ENCODE assay signal across 8 cellular contexts in the genomic region with DNA sequence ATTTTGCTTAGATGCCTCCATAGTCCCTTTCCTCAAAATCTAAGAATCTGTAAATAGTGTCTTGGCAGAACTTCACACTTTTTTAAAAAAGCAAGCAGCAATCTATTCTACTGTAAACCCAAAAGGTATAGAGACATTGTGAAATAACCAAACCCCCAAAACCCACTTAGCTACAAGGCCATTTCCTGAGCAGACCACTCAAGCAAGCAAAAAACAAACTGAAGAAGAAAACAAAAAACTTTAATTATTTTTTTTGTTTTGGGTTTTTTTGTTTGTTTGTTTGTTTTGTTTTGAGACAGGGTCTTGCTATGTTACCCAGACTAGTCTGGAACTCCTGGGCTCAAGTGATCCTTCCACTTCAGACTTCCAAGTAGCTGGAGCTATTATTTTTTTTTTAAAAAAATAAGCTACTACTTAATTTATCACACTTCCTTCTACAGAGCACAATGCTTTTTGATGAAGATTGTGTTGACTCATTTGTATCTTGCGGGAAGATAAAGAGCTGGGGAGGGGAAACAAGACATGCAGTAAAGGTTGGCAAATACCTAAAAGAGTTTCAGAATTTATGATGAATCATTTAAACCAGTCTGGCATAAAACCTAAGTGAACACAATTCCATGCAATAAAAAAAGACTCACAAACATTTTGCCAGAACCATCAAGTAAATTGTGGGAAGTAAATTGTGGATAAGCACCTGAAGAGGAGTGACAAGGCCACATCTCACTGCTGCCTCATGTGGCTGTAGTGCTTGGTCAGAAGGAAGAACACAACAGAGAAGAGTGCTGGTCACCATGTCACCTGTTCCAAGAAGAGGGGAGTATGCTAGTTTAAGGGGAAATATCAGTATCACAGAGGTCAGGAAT. TPM values are rescaled to one million over a fixed set of nuclear protein-coding genes. Genes with fewer than 3 reads are reported as not detected.
A peak's percentile ranks its signal among the peaks of the same experiment; 100 is the strongest.
DNase-seq lines count a peak whose midpoint lies in the region; ATAC-seq, FAIRE-seq and TF ChIP-seq lines count a peak whose summit lies in the region.

No MANE protein-coding gene starts in this region.

- H3K9ac ChIP-seq in HCT116 (ENCODE audit: low read length) (no peak overlapping the region), endodermal cell (ENCODE audit: extremely low read depth, low read length, poor library complexity, severe bottlenecking) (no peak overlapping the region)

- H3K27me3 ChIP-seq in HCT116 (ENCODE audit: insufficient read depth, low read length) = no peaks in the 10 kb centered on the region
- no peaks in the 10 kb centered on the region for H3K27me3 ChIP-seq in endodermal cell (ENCODE audit: control insufficient read depth, insufficient read depth, low read length, poor library complexity, severe bottlenecking)
- H3K27me3 ChIP-seq in effector memory CD4-positive, alpha-beta T cell (replicated peaks; ENCODE audit: control insufficient read depth, insufficient read depth, low read length, poor library complexity, severe bottlenecking) = no peaks in the 10 kb centered on the region
- H3K27me3 ChIP-seq in SJCRH30 = no peaks in the 10 kb centered on the region

- TF ChIP-seq CTCF in HCT116 (IDR thresholded peaks at IDR 0.05 in 2 of 3, conservative IDR thresholded peaks at IDR 0.05 in 1 of 3; ENCODE audit: borderline replicate concordance in 1 of 3, insufficient read depth in 1 of 3, low read depth in 2 of 3, low read length in 2 of 3) (peak in 2 of 3 experiments; percentile 63 to 73; a peak in 4 of 6 replicates), endodermal cell (conservative IDR thresholded peaks at IDR 0.05) (peak; percentile 75)

- DNase-seq in G401 (ENCODE audit: low spot score) (peak; percentile 34), HCT116 (ENCODE audit: low read depth, low spot score) (peak; percentile 41), RCC 7860 (ENCODE audit: low spot score) (peak; percentile 66), endodermal cell (peak; percentile 66), T-helper 9 cell (no peak), cardiac septum (ENCODE audit: low spot score) (no peak), SJCRH30 (no peak)
- DNase-seq in effector memory CD4-positive, alpha-beta T cell = no peak

- H3K36me3 ChIP-seq in HCT116 (ENCODE audit: control insufficient read depth in 1 of 2, insufficient read depth in 2 of 2, low read length in 2 of 2) = no peaks in the 10 kb centered on the region
- no peaks in the 10 kb centered on the region for H3K36me3 ChIP-seq in endodermal cell (ENCODE audit: control insufficient read depth, insufficient read depth, low read length)
- no peaks in the 10 kb centered on the region for H3K36me3 ChIP-seq in effector memory CD4-positive, alpha-beta T cell (ENCODE audit: control insufficient read depth, insufficient read depth, low read length)
- H3K36me3 ChIP-seq in SJCRH30 = no peaks in the 10 kb centered on the region

- peak overlapping the region; percentile 63 for H2AFZ ChIP-seq in HCT116 (ENCODE audit: low read depth, low read length, poor library complexity, severe bottlenecking)

- H3K4me1 ChIP-seq in HCT116 (ENCODE audit: control insufficient read depth in 1 of 2, insufficient read depth in 2 of 2, low read length in 2 of 2) (peaks cover 0 to 7% of the 10 kb centered on the region in 2 experiments; a peak in 1 of 4 replicates), endodermal cell (ENCODE audit: control insufficient read depth, insufficient read depth, low read length) (no peaks in the 10 kb centered on the region), SJCRH30 (peaks cover 7% of the 10 kb centered on the region; the same call in 1 of the 2 replicates)
- H3K4me1 ChIP-seq in effector memory CD4-positive, alpha-beta T cell (ENCODE audit: control insufficient read depth, insufficient read depth, low read length, poor library complexity, severe bottlenecking) = peaks cover 36% of the 10 kb centered on the region

- BruUV-seq in HCT116 (replicated peaks; lab: Mats Ljungman, UMichigan) = no TSS peak

- CTCF ChIA-PET in HCT116 (lab: Charles Lee) = interaction anchor here (1.1 kb wide), 1 partner anchor 13 kb away, joined by 3 read pairs; no protein-coding TSS in a partner anchor

- intact Hi-C loops in HCT116 (cut with micrococcal nuclease) = no loop called here
- intact Hi-C loops in cardiac septum (cut with DNase I) = no loop called here

- no peaks in the 10 kb centered on the region for H3K9me3 Mint-ChIP-seq in endodermal cell

- H4K20me1 ChIP-seq in HCT116 (ENCODE audit: insufficient read depth) = no peaks in the 10 kb centered on the region

- TF ChIP-seq POLR2A in HCT116 (IDR thresholded peaks at IDR 0.05; ENCODE audit: borderline replicate concordance, extremely low read depth, insufficient read depth, insufficient read length) = no peak

- RAD21 ChIA-PET in HCT116 (lab: Charles Lee; ENCODE audit: low non-redundant PET in 1 of 2, low total read pairs in 2 of 2, uncharacterized antibody in 2 of 2, unreplicated experiment in 2 of 2) = no interaction called here

- H3K27ac Mint-ChIP-seq in endodermal cell = no peak overlapping the region

- H3K4me3 ChIP-seq in HCT116 (replicated peaks in 1 of 2; ENCODE audit: low read depth in 1 of 2, low read length in 2 of 2) (no peak overlapping the region), endodermal cell (ENCODE audit: low read length) (no peak overlapping the region), SJCRH30 (no peak overlapping the region)
- no peak overlapping the region for H3K4me3 ChIP-seq in effector memory CD4-positive, alpha-beta T cell (ENCODE audit: insufficient read depth, low read depth, low read length, poor library complexity, severe bottlenecking)

- whole genome bisulfite sequencing in endodermal cell (ENCODE audit: insufficient coverage in 1 of 2, insufficient read length in 1 of 2), 2 experiments = 100% methylated on average over 1 of the region's 1 CpG; no CpG with 5 or more reads in 1 of the 2 experiments

- no peaks in the 10 kb centered on the region for H3K9me2 ChIP-seq in HCT116 (ENCODE audit: insufficient read depth)

- in situ Hi-C loops in G401 (cut with HindIII; ENCODE audit: low sequenced_read_pairs) = no loop called here

- H3K79me2 ChIP-seq in HCT116 (ENCODE audit: insufficient read depth, low read length) = no peaks in the 10 kb centered on the region

- no peak overlapping the region for H3K4me3 Mint-ChIP-seq in endodermal cell

- POLR2A ChIA-PET in HCT116 (lab: Charles Lee) = interaction anchor here (0.6 kb wide), 1 partner anchor 655 kb away, joined by 3 read pairs; no protein-coding TSS in a partner anchor

- no peaks in the 10 kb centered on the region for H3K27me3 Mint-ChIP-seq in endodermal cell (ENCODE audit: insufficient read depth)

- peak; percentile 97 for ATAC-seq in HCT116

- H3K27ac ChIP-seq in HCT116 (ENCODE audit: low read depth, low read length) = no peak overlapping the region
- no peak overlapping the region for H3K27ac ChIP-seq in endodermal cell (ENCODE audit: low read depth, low read length)
- no peak overlapping the region for H3K27ac ChIP-seq in effector memory CD4-positive, alpha-beta T cell (ENCODE audit: insufficient read depth, low read length, poor library complexity, severe bottlenecking)
- H3K27ac ChIP-seq in SJCRH30 = no peak overlapping the region

- FAIRE-seq in RCC 7860 (lab: Jason Lieb, UNC) = peak; percentile 92

- no peak overlapping the region for H3K4me2 ChIP-seq in HCT116 (ENCODE audit: low read length)

- H3K9me3 ChIP-seq in HCT116 (ENCODE audit: control insufficient read depth in 1 of 2, insufficient read depth in 1 of 2, low read depth in 1 of 2, low read length in 2 of 2) (no peaks in the 10 kb centered on the region), endodermal cell (ENCODE audit: control insufficient read depth, low read length) (no peaks in the 10 kb centered on the region), SJCRH30 (replicated peaks) (no peaks in the 10 kb centered on the region)
- no peaks in the 10 kb centered on the region for H3K9me3 ChIP-seq in effector memory CD4-positive, alpha-beta T cell (ENCODE audit: control insufficient read depth, low read length)

- peaks cover 22% of the 10 kb centered on the region for H3K4me1 Mint-ChIP-seq in endodermal cell

- TF ChIP-seq RAD21 in HCT116 (IDR thresholded peaks at IDR 0.05; ENCODE audit: low read depth) = peak; percentile 23; the same call in 1 of the 2 replicates

- no peaks in the 10 kb centered on the region for H3K36me3 Mint-ChIP-seq in endodermal cell (ENCODE audit: low read depth)

RNA-seq across cellular contexts. Expression of a gene that starts 2.7 kb away (rescaled TPM):
- total RNA-seq in G401 (2014; rRNA removed; shearing (Covaris generic)) = not detected in 2 replicates
- 0.17 TPM for total RNA-seq in HCT116 (2021; ENCODE audit: unreplicated experiment)
- 0.08 TPM in 1 of 2 replicates, not detected in the other for polyA plus RNA-seq in HCT116 (2012)
- total RNA-seq in endodermal cell = not detected
- polyA plus RNA-seq in endodermal cell (2013, experiment 1 of 2) = not detected
- 0.12 TPM for polyA plus RNA-seq in endodermal cell (2013, experiment 2 of 2)
- total RNA-seq in cardiac septum = 0.70 TPM
- total RNA-seq in SJCRH30 (2014; rRNA removed; shearing (Covaris generic)) = 1.4 and 2.0 TPM in 2 replicates

RNA-seq across cellular contexts. Expression of a gene that starts 13.1 kb away (rescaled TPM):
- total RNA-seq in G401 (2014; rRNA removed; shearing (Covaris generic)) = 0.64 TPM in 1 of 2 replicates, not detected in the other
- total RNA-seq in HCT116 (2021; ENCODE audit: unreplicated experiment) (0.54 TPM), endodermal cell (under 1 TPM in 1 of 2 donors, not detected in 1; 0.73 TPM), cardiac septum (not detected)
- 0.26 and 1.5 TPM in 2 replicates for polyA plus RNA-seq in HCT116 (2012)
- 0.11 TPM for polyA plus RNA-seq in endodermal cell (2013, experiment 1 of 2)
- polyA plus RNA-seq in endodermal cell (2013, experiment 2 of 2) = 1.5 TPM
- 0.18 and 1.2 TPM in 2 replicates for total RNA-seq in SJCRH30 (2014; rRNA removed; shearing (Covaris generic))

RNA-seq across cellular contexts. Expression of a gene that starts 30.4 kb away (rescaled TPM):
- total RNA-seq in G401 (2014; rRNA removed; shearing (Covaris generic)) = 4.1 and 5.6 TPM in 2 replicates
- 11.1 TPM for total RNA-seq in HCT116 (2021; ENCODE audit: unreplicated experiment)
- 7.6 and 9.0 TPM in 2 replicates for polyA plus RNA-seq in HCT116 (2012)
- 10 to 100 TPM in 1 of 2 donors, 1 to 10 TPM in 1; 9.6 to 14.7 TPM for total RNA-seq in endodermal cell
- 21.7 TPM for polyA plus RNA-seq in endodermal cell (2013, experiment 1 of 2)
- polyA plus RNA-seq in endodermal cell (2013, experiment 2 of 2) = 18.6 TPM
- 12.6 TPM for total RNA-seq in cardiac septum
- total RNA-seq in SJCRH30 (2014; rRNA removed; shearing (Covaris generic)) = 11.7 and 14.3 TPM in 2 replicates

RNA-seq across cellular contexts. Expression of a gene that starts 30.9 kb away (rescaled TPM):
- 12.3 and 13.1 TPM in 2 replicates for total RNA-seq in G401 (2014; rRNA removed; shearing (Covaris generic))
- total RNA-seq in HCT116 (2021; ENCODE audit: unreplicated experiment) = 13.4 TPM
- 5.6 and 8.4 TPM in 2 replicates for polyA plus RNA-seq in HCT116 (2012)
- total RNA-seq in endodermal cell = 10 to 100 TPM in 1 of 2 donors, 1 to 10 TPM in 1; 7.4 to 11.0 TPM
- 12.7 TPM for polyA plus RNA-seq in endodermal cell (2013, experiment 1 of 2)
- 12.8 TPM for polyA plus RNA-seq in endodermal cell (2013, experiment 2 of 2)
- total RNA-seq in cardiac septum = 2.1 TPM
- total RNA-seq in SJCRH30 (2014; rRNA removed; shearing (Covaris generic)) = 23.7 and 25.3 TPM in 2 replicates

RNA-seq across cellular contexts. Expression of a gene that starts 54.9 kb away (rescaled TPM):
- 11.3 and 13.1 TPM in 2 replicates for total RNA-seq in G401 (2014; rRNA removed; shearing (Covaris generic))
- 40.1 TPM for total RNA-seq in HCT116 (2021; ENCODE audit: unreplicated experiment)
- polyA plus RNA-seq in HCT116 (2012) = 16.8 and 19.0 TPM in 2 replicates
- total RNA-seq in endodermal cell = 10 to 100 TPM; 71.4 to 79.2 TPM
- 35.6 TPM for polyA plus RNA-seq in endodermal cell (2013, experiment 1 of 2)
- polyA plus RNA-seq in endodermal cell (2013, experiment 2 of 2) = 35.1 TPM
- total RNA-seq in cardiac septum = 63.5 TPM
- 55.6 and 56.3 TPM in 2 replicates for total RNA-seq in SJCRH30 (2014; rRNA removed; shearing (Covaris generic))

Comparison
In these comparisons a context has a peak if more than half of its experiments do, and no peak if none do; other contexts are left out.
1. DNase-seq: peak in G401 (single experiment), HCT116 (single experiment), RCC 7860 (single experiment) and endodermal cell (single experiment); none in T-helper 9 cell (single experiment), effector memory CD4-positive, alpha-beta T cell (0 of 3), cardiac septum (single experiment) and SJCRH30 (0 of 2).